ENCODE assay signal across 1 cellular context in the genomic region with DNA sequence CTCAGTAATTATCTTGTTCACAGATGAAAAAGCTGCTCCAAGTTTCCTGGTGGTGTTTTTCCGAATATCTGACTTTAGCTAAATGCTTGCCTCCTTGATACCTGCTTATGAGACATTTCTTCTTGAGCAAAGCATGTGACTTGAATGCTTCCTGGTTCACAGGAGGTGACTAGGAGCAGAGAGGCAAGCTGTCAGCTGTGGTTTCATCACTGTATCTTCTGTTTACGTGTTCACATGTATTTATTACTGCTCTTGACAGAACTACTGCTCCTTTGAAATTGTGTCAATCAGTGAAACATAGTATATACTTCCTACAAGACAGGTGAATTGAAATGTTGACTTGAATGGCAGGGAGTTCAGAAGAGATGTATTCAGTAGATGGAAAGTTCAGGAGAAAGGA.
TF ChIP-seq lines count a peak whose summit lies in the region.

No MANE protein-coding gene starts in this region.

TF ChIP-seq in K562, 482 proteins besides CTCF, POLR2A, EP300 and RAD21 (continued from another document):
- TF ChIP-seq, protein P1, sequence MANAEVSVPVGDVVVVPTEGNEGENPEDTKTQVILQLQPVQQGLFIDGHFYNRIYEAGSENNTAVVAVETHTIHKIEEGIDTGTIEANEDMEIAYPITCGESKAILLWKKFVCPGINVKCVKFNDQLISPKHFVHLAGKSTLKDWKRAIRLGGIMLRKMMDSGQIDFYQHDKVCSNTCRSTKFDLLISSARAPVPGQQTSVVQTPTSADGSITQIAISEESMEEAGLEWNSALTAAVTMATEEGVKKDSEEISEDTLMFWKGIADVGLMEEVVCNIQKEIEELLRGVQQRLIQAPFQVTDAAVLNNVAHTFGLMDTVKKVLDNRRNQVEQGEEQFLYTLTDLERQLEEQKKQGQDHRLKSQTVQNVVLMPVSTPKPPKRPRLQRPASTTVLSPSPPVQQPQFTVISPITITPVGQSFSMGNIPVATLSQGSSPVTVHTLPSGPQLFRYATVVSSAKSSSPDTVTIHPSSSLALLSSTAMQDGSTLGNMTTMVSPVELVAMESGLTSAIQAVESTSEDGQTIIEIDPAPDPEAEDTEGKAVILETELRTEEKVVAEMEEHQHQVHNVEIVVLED (CRISPR knock-in tag; IDR thresholded peaks at IDR 0.05) = no peak
- 0 out of 2 replicates have a peak, but pooled peaks have one; percentile 24 for TF ChIP-seq ZNF766 (CRISPR knock-in tag; conservative IDR thresholded peaks at IDR 0.05)
